ENCODE assay signal across 17 cellular contexts in genomic region chr11:59710136-59710847, GRCh38. TPM values are rescaled to one million over a fixed set of nuclear protein-coding genes. Genes with fewer than 3 reads are reported as not detected.
"Had no signal": no experiment of that assay in that cellular context is flagged by ENCODE, and none has a peak within 500 bp of the region (broad histone marks: within the 10 kb centered on the region; RNA-seq: fewer than 3 reads in every experiment).

No MANE protein-coding gene starts in this region.

- H3K4me1 ChIP-seq: gastroesophageal sphincter, left ventricle myocardium inferior, pancreas, upper lobe of left lung had no signal

- ATAC-seq: activated CD4-positive, CD25-positive, alpha-beta regulatory T cell treated with anti-CD3 and anti-CD28 coated beads, Interleukin-2, amount 50 U/mL, for 24 hours; gastroesophageal sphincter; mucosa of descending colon; naive thymus-derived CD4-positive, alpha-beta T cell; pancreas; stimulated activated naive CD8-positive, alpha-beta T cell treated with anti-CD3 and anti-CD28 coated beads, Interleukin-15, Interleukin-2, amounts not matched to agents 100 U/mL and 50 U/mL, for 24 hours had no signal

- H3K36me3 ChIP-seq: brain microvascular endothelial cell, gastroesophageal sphincter, left ventricle myocardium inferior, pancreas, upper lobe of left lung had no signal

- DNase-seq: activated naive CD8-positive, alpha-beta T cell treated with anti-CD3 and anti-CD28 coated beads for 36 hours; brain microvascular endothelial cell; effector CD8-positive, alpha-beta T cell; kidney; left ventricle myocardium inferior; mucosa of descending colon; naive thymus-derived CD4-positive, alpha-beta T cell; pancreas; stimulated activated naive CD8-positive, alpha-beta T cell treated with anti-CD3 and anti-CD28 coated beads, Interleukin-15, Interleukin-2, amounts not matched to agents 100 U/mL and 50 U/mL, for 24 hours; upper lobe of left lung had no signal

- H3K4me3 ChIP-seq: gastroesophageal sphincter, left ventricle myocardium inferior, mucosa of descending colon, pancreas, skin epidermis, upper lobe of left lung had no signal

- H3K27me3 ChIP-seq: brain microvascular endothelial cell, pancreas, upper lobe of left lung had no signal

- H3K9me3 ChIP-seq: gastroesophageal sphincter, left ventricle myocardium inferior, mucosa of descending colon, pancreas, upper lobe of left lung had no signal

- H3K27ac ChIP-seq: brain microvascular endothelial cell, gastroesophageal sphincter, left ventricle myocardium inferior, pancreas, skin epidermis, upper lobe of left lung had no signal

RNA-seq across cellular contexts. Expression of gene OR10V1, which starts 3.4 kb away (rescaled TPM):
- total RNA-seq: activated CD8-positive, alpha-beta memory T cell treated with anti-CD3 and anti-CD28 coated beads for 36 hours; activated naive CD8-positive, alpha-beta T cell treated with anti-CD3 and anti-CD28 coated beads for 36 hours; activated T-helper 1 cell treated with anti-CD3 and anti-CD28 coated beads, Interleukin-12 subunit alpha, Interleukin-12 subunit beta, Interleukin-2, Interleukin-4 antibody, amounts not matched to agents 30 ng/mL and 10 ng/mL and 1 ng/mL, durations not matched to agents 14 hours and 24 hours and 36 hours; fibroblast of lung; gastroesophageal sphincter; kidney; left ventricle myocardium inferior; mucosa of descending colon; naive thymus-derived CD4-positive, alpha-beta T cell; pancreas; temporal lobe; upper lobe of left lung had no signal
- polyA plus RNA-seq: fibroblast of lung; naive thymus-derived CD4-positive, alpha-beta T cell; pancreas had no signal
